Comparison of ENCODE assay signal across 15 cellular contexts in genomic region chr11:32392840-32393239, GRCh38. TPM values are rescaled to one million over a fixed set of nuclear protein-coding genes. Genes with fewer than 3 reads are reported as not detected.
DNase-seq lines count a peak whose midpoint lies in the region; ATAC-seq lines count a peak whose summit lies in the region.
"Had no signal": no experiment of that assay in that cellular context is flagged by ENCODE, and none has a peak within 500 bp of the region (broad histone marks: within the 10 kb centered on the region; RNA-seq: fewer than 3 reads in every experiment).

No MANE protein-coding gene starts in this region.

- H3K4me1 ChIP-seq in BLaER1, result peaks cover 100% of the 10 kb centered on the region
- peaks cover 12% of the 10 kb centered on the region for H3K4me1 ChIP-seq in HAP-1

- H3K4me2 ChIP-seq in BLaER1, result peak overlapping the region; percentile 84

- peak overlapping the region; percentile 55 for H3K9ac ChIP-seq in BLaER1

- no peaks in the 10 kb centered on the region for H4K20me1 ChIP-seq in BLaER1

- DNase-seq in HAP-1 (ENCODE audit: low spot score in 2 of 2) (peak; percentile 22 to 32), left colon (no peak), GM19238 (ENCODE audit: insufficient read length, low spot score) (no peak), NCI-H226 (no peak)
- DNase-seq in activated T-cell treated with anti-CD3 and anti-CD28 coated beads, Interleukin-2, amount 50 U/mL, for 4 hours, result no peak
- no peak for DNase-seq in activated CD8-positive, alpha-beta memory T cell treated with anti-CD3 and anti-CD28 coated beads for 24 hours
- DNase-seq: 8988T; CD8-positive, alpha-beta T cell; DMS 273 treated with DMSO at 0.1 percent for 48 hours; DMS53; GOT3; H7 had no signal

- ATAC-seq in left colon, result peak; percentile 94
- no peak for ATAC-seq in activated T-cell treated with anti-CD3 and anti-CD28 coated beads, Interleukin-2, amount 50 U/mL, for 4 hours
- ATAC-seq: CD8-positive, alpha-beta T cell; K562 had no signal

- H3K9me3 Mint-ChIP-seq in activated T-cell treated with anti-CD3 and anti-CD28 coated beads, Interleukin-2, amount 50 U/mL, for 4 hours, result no peaks in the 10 kb centered on the region
- H3K9me3 Mint-ChIP-seq: CD8-positive, alpha-beta T cell had no signal

- H3K36me3 ChIP-seq in BLaER1, result no peaks in the 10 kb centered on the region
- peaks cover 9% of the 10 kb centered on the region for H3K36me3 ChIP-seq in HAP-1 (replicated peaks)

- H3K27me3 ChIP-seq in BLaER1, result no peaks in the 10 kb centered on the region
- H3K27me3 ChIP-seq in HAP-1 (ENCODE audit: low read depth), result no peaks in the 10 kb centered on the region

- H3K9me3 ChIP-seq in BLaER1 (no peaks in the 10 kb centered on the region), HAP-1 (no peaks in the 10 kb centered on the region)

- H3K4me3 Mint-ChIP-seq in activated T-cell treated with anti-CD3 and anti-CD28 coated beads, Interleukin-2, amount 50 U/mL, for 4 hours, result no peak overlapping the region
- H3K4me3 Mint-ChIP-seq: CD8-positive, alpha-beta T cell had no signal

- H3K36me3 Mint-ChIP-seq in activated T-cell treated with anti-CD3 and anti-CD28 coated beads, Interleukin-2, amount 50 U/mL, for 4 hours (ENCODE audit: insufficient read depth), result no peaks in the 10 kb centered on the region
- H3K36me3 Mint-ChIP-seq: CD8-positive, alpha-beta T cell had no signal

- in situ Hi-C loops in HAP-1 (cut with MboI; ENCODE audit: low sequenced_read_pairs), result no loop called here

- no peaks in the 10 kb centered on the region for H3K4me1 Mint-ChIP-seq in activated T-cell treated with anti-CD3 and anti-CD28 coated beads, Interleukin-2, amount 50 U/mL, for 4 hours (ENCODE audit: low read depth)

- H3K27me3 Mint-ChIP-seq in activated T-cell treated with anti-CD3 and anti-CD28 coated beads, Interleukin-2, amount 50 U/mL, for 4 hours (ENCODE audit: low read depth), result peaks cover 5% of the 10 kb centered on the region

- peak overlapping the region; percentile 81 for H3K27ac ChIP-seq in BLaER1

- intact Hi-C loops in left colon (cut with DNase I, micrococcal nuclease), result no loop called here

- H3K4me3 ChIP-seq in BLaER1 (0 out of 2 replicates have a peak overlapping the region, but pooled peaks have one; percentile 21), HAP-1 (no peak overlapping the region)
- H3K4me3 ChIP-seq: K562 had no signal

RNA-seq across cellular contexts. Expression of gene WT1, which starts 42.5 kb away (rescaled TPM):
- total RNA-seq in left colon, result not detected
- under 1 TPM in 2 of 3 donors, not detected in 1; 0.18 to 0.30 TPM for total RNA-seq in activated T-cell treated with anti-CD3 and anti-CD28 coated beads, Interleukin-2, amount 50 U/mL, for 4 hours
- total RNA-seq: CD8-positive, alpha-beta T cell; IMR-90 had no signal

Comparison
In these comparisons a context has a peak if more than half of its experiments do, and no peak if none do; other contexts are left out.
1. DNase-seq: peak in HAP-1 (2 of 2); none in left colon (0 of 2), GM19238 (single experiment), NCI-H226 (single experiment), activated T-cell treated with anti-CD3 and anti-CD28 coated beads, Interleukin-2, amount 50 U/mL, for 4 hours (single experiment) and activated CD8-positive, alpha-beta memory T cell treated with anti-CD3 and anti-CD28 coated beads for 24 hours (single experiment).